1 cellular context compared by ENCODE assay signal in genomic region chr10:123156091-123156490, GRCh38.
TF ChIP-seq lines count a peak whose summit lies in the region.

No MANE protein-coding gene starts in this region.

TF ChIP-seq in GM12878, 131 proteins besides CTCF, POLR2A, EP300 and RAD21:
- no peak for TF ChIP-seq POLR2AphosphoS2 (IDR thresholded peaks at IDR 0.05; ENCODE audit: low read depth, low read length)
- TF ChIP-seq ZBTB11 (CRISPR knock-in tag; IDR thresholded peaks at IDR 0.05) = no peak
- no peak for TF ChIP-seq PRDM15 (CRISPR knock-in tag; IDR thresholded peaks at IDR 0.05)
- TF ChIP-seq ZNF24 (IDR thresholded peaks at IDR 0.05) = no peak
- TF ChIP-seq FOXM1 (IDR thresholded peaks at IDR 0.05; ENCODE audit: low read depth, low read length) = no peak
- TF ChIP-seq RB1 (IDR thresholded peaks at IDR 0.05; ENCODE audit: borderline replicate concordance) = no peak
- no peak for TF ChIP-seq WRNIP1 (IDR thresholded peaks at IDR 0.05; ENCODE audit: borderline replicate concordance, low read depth, low read length)
- no peak for TF ChIP-seq PML (IDR thresholded peaks at IDR 0.05; ENCODE audit: low read length)
- no peak for TF ChIP-seq HCFC1 (IDR thresholded peaks at IDR 0.05; ENCODE audit: low read length)
- TF ChIP-seq KDM1A (IDR thresholded peaks at IDR 0.05; ENCODE audit: borderline replicate concordance) = no peak
- no peak for TF ChIP-seq BHLHE40 (IDR thresholded peaks at IDR 0.05; ENCODE audit: borderline replicate concordance in 1 of 2, low read depth in 2 of 2, low read length in 1 of 2)
- no peak for TF ChIP-seq CREM (IDR thresholded peaks at IDR 0.05; ENCODE audit: low read depth)
- TF ChIP-seq NBN (IDR thresholded peaks at IDR 0.05) = no peak
- no peak for TF ChIP-seq TBL1XR1 (IDR thresholded peaks at IDR 0.05; ENCODE audit: low read depth, low read length)
